8 cellular contexts compared by ENCODE assay signal in the genomic region with DNA sequence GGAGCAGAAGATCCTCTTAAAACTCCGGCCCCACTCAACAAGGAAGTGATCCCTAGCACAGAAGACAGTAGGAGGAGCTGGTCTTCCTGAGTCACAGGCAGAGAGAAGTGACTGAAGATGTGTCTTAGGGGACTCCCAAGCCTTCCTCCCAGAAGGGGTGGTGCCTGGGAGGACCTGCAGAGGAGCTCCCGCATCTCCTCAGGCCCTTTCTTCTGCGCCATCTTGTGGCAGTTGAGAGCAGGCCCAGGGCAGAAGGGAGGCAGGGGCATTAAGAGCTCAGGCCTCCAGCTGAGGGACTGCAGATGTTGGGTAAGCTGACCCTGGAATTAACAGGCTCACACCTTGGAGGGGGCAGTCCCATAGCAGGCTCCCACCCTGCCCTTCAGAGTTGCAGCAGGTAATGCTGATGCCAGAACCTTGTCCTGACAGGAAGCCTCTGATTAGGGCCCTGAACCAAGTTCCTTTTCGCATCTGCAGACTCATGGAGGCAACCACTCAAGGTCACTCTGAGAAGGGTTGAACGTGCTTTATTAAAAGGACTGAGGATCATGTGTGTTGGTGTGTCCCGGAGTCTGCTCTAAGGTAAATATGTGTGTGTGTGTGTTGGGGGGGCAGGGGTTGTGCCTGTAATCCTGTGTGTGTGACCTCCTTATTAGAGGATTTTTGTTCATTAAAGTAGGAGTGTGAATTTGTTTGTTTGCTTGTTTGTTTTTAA.
DNase-seq lines count a peak whose midpoint lies in the region; ATAC-seq and FAIRE-seq lines count a peak whose summit lies in the region.
"Not testable (repeated sequence)": the region's sequence is repeated elsewhere in the genome, so short reads cannot be mapped to it uniquely, and the experiment has no call there.

No MANE protein-coding gene starts in this region.

- not testable (repeated sequence) for H4K20me1 ChIP-seq in Karpas-422 (ENCODE audit: insufficient read depth, low read depth, low read length)

- not testable (repeated sequence) for H3K9me2 ChIP-seq in Karpas-422 (replicated peaks; ENCODE audit: insufficient read depth, low read length)

- peak overlapping the region; percentile 72 for H3K4me3 ChIP-seq in Karpas-422 (ENCODE audit: low read length)

- H3K27me3 ChIP-seq in Karpas-422 (ENCODE audit: low read length), result not testable (repeated sequence)

- not testable (repeated sequence) for H3K36me3 Mint-ChIP-seq in T-helper 2 cell treated with Interferon-gamma antibody and Interleukin-4, amounts not matched to agents 5 μg/mL and 100 μg/mL, for 36 hours (ENCODE audit: low read depth)
- H3K36me3 Mint-ChIP-seq in immature natural killer cell, result peaks cover under 1 to 22% (median 12%) of the 10 kb centered on the region in 3 donors

- not testable (repeated sequence) for H3K9me3 ChIP-seq in Karpas-422 (ENCODE audit: low read length)

- peaks cover 31% of the 10 kb centered on the region for H3K4me1 ChIP-seq in Karpas-422 (ENCODE audit: low read length)

- peak overlapping the region; percentile 86 for H3K4me2 ChIP-seq in Karpas-422 (ENCODE audit: low read depth, low read length, poor library complexity, severe bottlenecking)

- not testable (repeated sequence) for H3K36me3 ChIP-seq in Karpas-422 (ENCODE audit: insufficient read depth, low read length)

- 0 out of 2 replicates have a peak overlapping the region, but pooled peaks have one; percentile 26 for H2AFZ ChIP-seq in Karpas-422 (ENCODE audit: low read length)

- not testable (repeated sequence) for H3K9me3 Mint-ChIP-seq in T-helper 2 cell treated with Interferon-gamma antibody and Interleukin-4, amounts not matched to agents 5 μg/mL and 100 μg/mL, for 36 hours; immature natural killer cell

- DNase-seq in DMS 273 (lab: John Stamatoyannopoulos, UW; ENCODE audit: unreplicated experiment) (peak; percentile 57), Karpas-422 (peak; percentile 90), immature natural killer cell (peak; percentile 39 to 63 (median 63))
- not testable (repeated sequence) for DNase-seq in GM19239 (ENCODE audit: insufficient read length, low spot score); T-helper 2 cell treated with Interferon-gamma antibody and Interleukin-4, amounts not matched to agents 5 μg/mL and 100 μg/mL, for 36 hours (ENCODE audit: low spot score)
- peak; percentile 38 for DNase-seq in activated naive CD8-positive, alpha-beta T cell treated with anti-CD3 and anti-CD28 coated beads, Interleukin-2, amount 50 U/mL, for 16 hours (ENCODE audit: low read depth, low spot score)
- peak; percentile 38 to 53 for DNase-seq in stimulated activated CD4-positive, alpha-beta T cell treated with anti-CD3 and anti-CD28 coated beads, Interleukin-4, amount 100 ng/mL, for 48 hours (ENCODE audit: low read depth in 2 of 2)

- peak overlapping the region; percentile 73 for H3K27ac ChIP-seq in Karpas-422 (ENCODE audit: low read length)

- peak overlapping the region; percentile 79 for H3K9ac ChIP-seq in Karpas-422 (ENCODE audit: low read length)

- H3K27ac Mint-ChIP-seq in T-helper 2 cell treated with Interferon-gamma antibody and Interleukin-4, amounts not matched to agents 5 μg/mL and 100 μg/mL, for 36 hours, result peak overlapping the region; percentile 87
- peak overlapping the region; percentile 88 to 99 (median 93) for H3K27ac Mint-ChIP-seq in immature natural killer cell

- H3K4me1 Mint-ChIP-seq in T-helper 2 cell treated with Interferon-gamma antibody and Interleukin-4, amounts not matched to agents 5 μg/mL and 100 μg/mL, for 36 hours (ENCODE audit: low read depth), result peaks cover 31% of the 10 kb centered on the region
- peaks cover 59 to 71% of the 10 kb centered on the region in 2 donors for H3K4me1 Mint-ChIP-seq in immature natural killer cell

- H3K4me3 Mint-ChIP-seq in T-helper 2 cell treated with Interferon-gamma antibody and Interleukin-4, amounts not matched to agents 5 μg/mL and 100 μg/mL, for 36 hours, result peak overlapping the region; percentile 88
- peak overlapping the region; percentile 57 to 88 (median 83) for H3K4me3 Mint-ChIP-seq in immature natural killer cell

- ATAC-seq in HG02852 (IDR thresholded peaks at IDR 0.05; ENCODE audit: unreplicated experiment), result peak; percentile 53

- peak; percentile 93 for FAIRE-seq in GM19239 (lab: Jason Lieb, UNC)

- peaks cover 52% of the 10 kb centered on the region for H3K79me2 ChIP-seq in Karpas-422 (ENCODE audit: low read length)

- not testable (repeated sequence) for H3K27me3 Mint-ChIP-seq in T-helper 2 cell treated with Interferon-gamma antibody and Interleukin-4, amounts not matched to agents 5 μg/mL and 100 μg/mL, for 36 hours (ENCODE audit: low read depth); immature natural killer cell (ENCODE audit: low read depth in 3 of 3)
